In genomic region chr16:58367252-58367651, GRCh38 we compare ENCODE assay signal across 8 cellular contexts.
"Had no signal": no experiment of that assay in that cellular context is flagged by ENCODE, and none has a peak within 500 bp of the region (broad histone marks: within the 10 kb centered on the region; RNA-seq: fewer than 3 reads in every experiment).

No MANE protein-coding gene starts in this region.

- H3K4me2 ChIP-seq: KMS-11 had no signal

- H3K4me3 ChIP-seq: K562 had no signal

- H3K9ac ChIP-seq: KMS-11 had no signal

- DNase-seq: IMR-90, KBM-7, KG1 had no signal

- ATAC-seq: HepG2, K562 had no signal

- H3K27ac ChIP-seq: HL-60, KMS-11 had no signal

- H3K4me3 Mint-ChIP-seq: IgD-negative memory B cell had no signal
